8 cellular contexts compared by ENCODE assay signal in genomic region chr1:226691257-226691656, GRCh38. TPM values are rescaled to one million over a fixed set of nuclear protein-coding genes. Genes with fewer than 3 reads are reported as not detected.
A peak's percentile ranks its signal among the peaks of the same experiment; 100 is the strongest.
DNase-seq lines count a peak whose midpoint lies in the region; ATAC-seq and TF ChIP-seq lines count a peak whose summit lies in the region.

No MANE protein-coding gene starts in this region.

- H4K8ac ChIP-seq in H9 (replicated peaks; ENCODE audit: insufficient read length, low read depth, low read length) = no peak overlapping the region

- no peak overlapping the region for H4K5ac ChIP-seq in H9 (ENCODE audit: insufficient read length, low read depth, low read length)

- no peak overlapping the region for H2BK15ac ChIP-seq in H9 (ENCODE audit: low read depth, low read length)

- H3K23ac ChIP-seq in H9 (ENCODE audit: insufficient read length, low read depth, low read length) = no peak overlapping the region

- no peak overlapping the region for H4K91ac ChIP-seq in H9 (ENCODE audit: insufficient read length, low read depth, low read length)

- H3K9me3 ChIP-seq in OCI-LY3 (ENCODE audit: insufficient read depth, low read length) = no peaks in the 10 kb centered on the region
- H3K9me3 ChIP-seq in H9 (ENCODE audit: control insufficient read depth, low read depth, low read length) = no peaks in the 10 kb centered on the region

- DNase-seq in caudate nucleus (lab: John Stamatoyannopoulos, UW) (no peak), A172 (ENCODE audit: low spot score) (no peak), H9 (no peak), anterior cingulate cortex (lab: John Stamatoyannopoulos, UW) (no peak), kidney glomerular epithelial cell (lab: John Stamatoyannopoulos, UW) (no peak)
- DNase-seq in stimulated activated CD4-positive, alpha-beta T cell treated with anti-CD3 and anti-CD28 coated beads, Interleukin-4, amount 100 ng/mL, for 24 hours = peak; percentile 66

- H3K79me2 ChIP-seq in OCI-LY3 (ENCODE audit: low read length) (no peaks in the 10 kb centered on the region), H9 (ENCODE audit: insufficient read depth, low read length) (no peaks in the 10 kb centered on the region)

- H3K27me3 Mint-ChIP-seq in H9 (ENCODE audit: low read depth) = peaks cover 2% of the 10 kb centered on the region; the same call in 1 of the 2 replicates

- H3T11ph ChIP-seq in H9 (ENCODE audit: low read length) = no peak overlapping the region

- peaks cover 31 to 36% of the 10 kb centered on the region in 2 experiments for H3K4me1 Mint-ChIP-seq in H9

- peak overlapping the region in 1 of 3 experiments; percentile 11; a peak in 1 of 7 replicates for H3K27ac Mint-ChIP-seq in H9

- no peak overlapping the region for H3K4me3 ChIP-seq in OCI-LY3 (ENCODE audit: low read length)

- H3K18ac ChIP-seq in H9 (ENCODE audit: insufficient read length, low read depth, low read length) = no peak overlapping the region

- no peak overlapping the region for H3K4me3 Mint-ChIP-seq in H9

- H3K4ac ChIP-seq in H9 (ENCODE audit: low read depth, low read length) = no peak overlapping the region

- no peaks in the 10 kb centered on the region for H3K79me1 ChIP-seq in H9 (ENCODE audit: insufficient read depth, low read depth, low read length, poor library complexity, severe bottlenecking)

- H3K27ac ChIP-seq in OCI-LY3 (ENCODE audit: low read length) (no peak overlapping the region), caudate nucleus (ENCODE audit: low read depth, low read length) (peak overlapping the region; percentile 79), H9 (ENCODE audit: insufficient read length, low read depth, low read length) (no peak overlapping the region)

- H2BK5ac ChIP-seq in H9 (ENCODE audit: insufficient read length, low read length) = no peak overlapping the region

- H3K4me2 ChIP-seq in OCI-LY3 (ENCODE audit: low read length) (peak overlapping the region; percentile 12; the same call in 1 of the 2 replicates), H9 (ENCODE audit: insufficient read depth, insufficient read length, low read length) (no peak overlapping the region)

- TF ChIP-seq CTCF in OCI-LY3 (IDR thresholded peaks at IDR 0.05; ENCODE audit: low read depth, low read length) (no peak), H9 (conservative IDR thresholded peaks at IDR 0.05) (no peak)

- H3K9me3 Mint-ChIP-seq in H9 = no peaks in the 10 kb centered on the region

- H2AFZ ChIP-seq in OCI-LY3 (ENCODE audit: low read depth, low read length) (no peak overlapping the region), H9 (ENCODE audit: low read length) (no peak overlapping the region)

- no peak overlapping the region for H3K9ac ChIP-seq in OCI-LY3 (ENCODE audit: low read length)
- no peak overlapping the region for H3K9ac ChIP-seq in H9 (ENCODE audit: extremely low read depth, insufficient read length, low read length)

- no peaks in the 10 kb centered on the region for H3K36me3 ChIP-seq in OCI-LY3 (replicated peaks; ENCODE audit: low read depth, low read length)

- WGBS in H9 (ENCODE audit: extremely low coverage, insufficient read length, low lambda C conversion rate) = no CpG with 5 or more reads among the region's 4 CpGs

- H3K4me1 ChIP-seq in OCI-LY3 (ENCODE audit: low read length) (peaks cover 30% of the 10 kb centered on the region), H9 (ENCODE audit: insufficient read depth, low read length) (no peaks in the 10 kb centered on the region; the same call in 1 of the 2 replicates)

- H2BK20ac ChIP-seq in H9 (ENCODE audit: low read depth, low read length, poor library complexity, severe bottlenecking) = no peak overlapping the region

- peaks cover 5% of the 10 kb centered on the region; the same call in 1 of the 2 replicates for H4K20me1 ChIP-seq in OCI-LY3 (ENCODE audit: insufficient read depth, low read length)
- no peaks in the 10 kb centered on the region for H4K20me1 ChIP-seq in H9 (ENCODE audit: control insufficient read depth, insufficient read depth, insufficient read length)

- H3K14ac ChIP-seq in H9 (ENCODE audit: insufficient read depth, low read length) = no peak overlapping the region

- ATAC-seq in GM19463 (IDR thresholded peaks at IDR 0.05; ENCODE audit: unreplicated experiment) = peak; percentile 49

- H3K27me3 ChIP-seq in OCI-LY3 (ENCODE audit: low read depth, low read length) = no peaks in the 10 kb centered on the region
- no peaks in the 10 kb centered on the region for H3K27me3 ChIP-seq in H9 (ENCODE audit: insufficient read depth, low read length)

- H3K56ac ChIP-seq in H9 (ENCODE audit: insufficient read length, low read depth, low read length) = no peak overlapping the region

- H2AK5ac ChIP-seq in H9 (ENCODE audit: insufficient read length, low read length) = no peak overlapping the region

- no peaks in the 10 kb centered on the region for H3K36me3 Mint-ChIP-seq in H9 (ENCODE audit: insufficient read depth in 1 of 3, low read depth in 3 of 3)

- no peak overlapping the region for H2BK12ac ChIP-seq in H9 (ENCODE audit: insufficient read length, low read depth, low read length)

- no peak overlapping the region for H2BK120ac ChIP-seq in H9 (ENCODE audit: low read depth, low read length, poor library complexity, severe bottlenecking)

- H3K23me2 ChIP-seq in H9 (ENCODE audit: insufficient read length, low read depth, low read length, poor library complexity, severe bottlenecking) = no peaks in the 10 kb centered on the region

RNA-seq across cellular contexts. Expression of gene ITPKB, which starts 47.8 kb away (rescaled TPM):
- total RNA-seq in A172 (2014; rRNA removed; shearing (Covaris generic)) = 1.9 and 2.3 TPM in 2 replicates
- 3.8 and 4.0 TPM in 2 replicates for total RNA-seq in H9 (2021)
